ENCODE assay signal across 1 cellular context in the genomic region with DNA sequence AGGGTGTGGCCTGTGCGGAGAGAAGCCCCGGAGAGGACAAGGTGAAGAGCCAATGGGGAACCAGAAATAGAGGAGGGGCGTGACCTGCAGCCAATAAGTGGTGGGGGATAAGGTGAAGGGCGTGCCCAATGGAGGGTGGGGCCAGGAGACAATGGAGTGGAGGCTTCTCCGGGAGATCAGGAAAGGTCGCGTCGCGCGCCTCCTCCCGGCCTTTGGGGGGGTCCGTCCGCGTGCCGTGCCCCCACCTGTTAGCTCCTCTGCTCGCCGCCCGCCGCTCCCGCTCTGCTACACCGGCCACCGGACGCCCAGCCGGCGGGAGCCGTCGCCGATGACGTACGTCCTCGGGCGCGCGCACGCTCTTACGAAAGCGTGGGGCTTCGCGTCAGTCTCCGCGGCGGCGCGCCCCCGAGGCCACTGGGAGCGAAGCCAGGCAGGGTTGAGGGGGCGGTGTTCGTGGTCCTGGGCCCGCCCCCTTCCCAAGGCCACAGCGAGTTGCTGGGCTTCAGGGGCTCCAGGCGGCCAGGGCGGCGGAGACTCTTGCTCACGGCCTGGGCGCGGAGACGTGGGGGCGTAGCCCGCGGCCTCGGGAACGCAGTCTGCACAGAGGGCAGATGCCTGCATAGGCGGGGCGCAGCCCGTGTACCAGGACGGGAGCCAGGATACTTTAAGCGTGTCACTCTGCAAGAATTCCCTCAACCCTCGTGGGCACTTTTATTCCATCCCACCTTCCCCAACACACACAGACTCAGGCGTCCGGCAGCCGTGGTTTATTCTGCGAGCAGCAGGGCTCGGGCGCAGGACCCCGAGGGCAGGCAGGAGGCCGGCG.
A peak's percentile ranks its signal among the peaks of the same experiment; 100 is the strongest.
TF ChIP-seq lines count a peak whose summit lies in the region.

A gene (minus strand): TSS at position 337 of the 826 bp plus-strand sequence. CDS start 3,353 bp downstream, outside the sequence.

TF ChIP-seq in HepG2, 621 proteins besides CTCF, POLR2A, EP300 and RAD21 (continued from another document and continues in another):
- TF ChIP-seq SIN3A (IDR thresholded peaks at IDR 0.05; ENCODE audit: borderline replicate concordance, low read depth, low read length): peak; percentile 80; the same call in 1 of the 2 replicates
- peak; percentile 79 for TF ChIP-seq PHF21A (CRISPR knock-in tag; IDR thresholded peaks at IDR 0.05)
- TF ChIP-seq FOXP1 (IDR thresholded peaks at IDR 0.05): no peak
- no peak for TF ChIP-seq FOXP1 (CRISPR knock-in tag; IDR thresholded peaks at IDR 0.05)
- no peak for TF ChIP-seq ZEB1 (IDR thresholded peaks at IDR 0.05; ENCODE audit: insufficient replicate concordance, low read depth)
- no peak for TF ChIP-seq ZNF550 (CRISPR knock-in tag; IDR thresholded peaks at IDR 0.05; ENCODE audit: borderline replicate concordance)
- TF ChIP-seq MIER2 (CRISPR knock-in tag; IDR thresholded peaks at IDR 0.05): peak; percentile 91
- TF ChIP-seq, protein P1, sequence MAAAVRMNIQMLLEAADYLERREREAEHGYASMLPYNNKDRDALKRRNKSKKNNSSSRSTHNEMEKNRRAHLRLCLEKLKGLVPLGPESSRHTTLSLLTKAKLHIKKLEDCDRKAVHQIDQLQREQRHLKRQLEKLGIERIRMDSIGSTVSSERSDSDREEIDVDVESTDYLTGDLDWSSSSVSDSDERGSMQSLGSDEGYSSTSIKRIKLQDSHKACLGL (CRISPR knock-in tag; IDR thresholded peaks at IDR 0.05): 0 out of 2 replicates have a peak, but pooled peaks have one; percentile 66
- TF ChIP-seq ZNF430 (CRISPR knock-in tag; IDR thresholded peaks at IDR 0.05): no peak; the same call in 1 of the 2 replicates
- TF ChIP-seq SOX6 (IDR thresholded peaks at IDR 0.05): no peak
- TF ChIP-seq SOX6 (CRISPR knock-in tag; IDR thresholded peaks at IDR 0.05): peak; percentile 93
- TF ChIP-seq, protein P2, sequence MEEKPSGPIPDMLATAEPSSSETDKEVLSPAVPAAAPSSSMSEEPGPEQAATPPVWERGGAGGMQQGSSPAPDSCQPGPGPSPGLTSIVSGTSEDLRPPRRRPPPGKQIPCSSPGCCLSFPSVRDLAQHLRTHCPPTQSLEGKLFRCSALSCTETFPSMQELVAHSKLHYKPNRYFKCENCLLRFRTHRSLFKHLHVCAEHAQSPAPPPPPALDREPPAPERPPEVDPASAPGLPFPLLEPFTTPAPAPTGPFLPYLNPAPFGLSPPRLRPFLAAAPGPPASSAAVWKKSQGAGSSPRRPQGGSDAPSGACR (CRISPR knock-in tag; IDR thresholded peaks at IDR 0.05): no peak; the same call in 1 of the 2 replicates
- TF ChIP-seq, protein P3, sequence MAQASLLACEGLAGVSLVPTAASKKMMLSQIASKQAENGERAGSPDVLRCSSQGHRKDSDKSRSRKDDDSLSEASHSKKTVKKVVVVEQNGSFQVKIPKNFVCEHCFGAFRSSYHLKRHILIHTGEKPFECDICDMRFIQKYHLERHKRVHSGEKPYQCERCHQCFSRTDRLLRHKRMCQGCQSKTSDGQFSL (CRISPR knock-in tag; IDR thresholded peaks at IDR 0.05): peak; percentile 84
- 0 out of 2 replicates have a peak, but pooled peaks have one; percentile 26 for TF ChIP-seq ZNF546 (CRISPR knock-in tag; conservative IDR thresholded peaks at IDR 0.05)
- no peak for TF ChIP-seq SIX1 (CRISPR knock-in tag; IDR thresholded peaks at IDR 0.05; ENCODE audit: borderline replicate concordance)
- peak; percentile 60 for TF ChIP-seq SMAD3 (CRISPR knock-in tag; IDR thresholded peaks at IDR 0.05)
- TF ChIP-seq HIVEP1 (CRISPR knock-in tag; IDR thresholded peaks at IDR 0.05): no peak; the same call in 1 of the 2 replicates
- TF ChIP-seq, protein P4, sequence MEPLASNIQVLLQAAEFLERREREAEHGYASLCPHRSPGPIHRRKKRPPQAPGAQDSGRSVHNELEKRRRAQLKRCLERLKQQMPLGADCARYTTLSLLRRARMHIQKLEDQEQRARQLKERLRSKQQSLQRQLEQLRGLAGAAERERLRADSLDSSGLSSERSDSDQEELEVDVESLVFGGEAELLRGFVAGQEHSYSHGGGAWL (CRISPR knock-in tag; IDR thresholded peaks at IDR 0.05): peak; percentile 42; the same call in 1 of the 2 replicates
- TF ChIP-seq BRD4 (CRISPR knock-in tag; IDR thresholded peaks at IDR 0.05): no peak; the same call in 1 of the 2 replicates
- TF ChIP-seq ZSCAN21 (CRISPR knock-in tag; IDR thresholded peaks at IDR 0.05; ENCODE audit: borderline replicate concordance): peak; percentile 38; the same call in 1 of the 2 replicates
- TF ChIP-seq ZNF121 (CRISPR knock-in tag; IDR thresholded peaks at IDR 0.05): no peak
- TF ChIP-seq, protein P5, sequence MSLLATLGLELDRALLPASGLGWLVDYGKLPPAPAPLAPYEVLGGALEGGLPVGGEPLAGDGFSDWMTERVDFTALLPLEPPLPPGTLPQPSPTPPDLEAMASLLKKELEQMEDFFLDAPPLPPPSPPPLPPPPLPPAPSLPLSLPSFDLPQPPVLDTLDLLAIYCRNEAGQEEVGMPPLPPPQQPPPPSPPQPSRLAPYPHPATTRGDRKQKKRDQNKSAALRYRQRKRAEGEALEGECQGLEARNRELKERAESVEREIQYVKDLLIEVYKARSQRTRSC (CRISPR knock-in tag; IDR thresholded peaks at IDR 0.05; ENCODE audit: low read depth): peak; percentile 69; the same call in 1 of the 2 replicates
- TF ChIP-seq REPIN1 (CRISPR knock-in tag; IDR thresholded peaks at IDR 0.05; ENCODE audit: borderline replicate concordance, low read depth): peak; percentile 84; the same call in 1 of the 2 replicates
- TF ChIP-seq NR1H2 (CRISPR knock-in tag; IDR thresholded peaks at IDR 0.05; ENCODE audit: borderline replicate concordance, low read depth): no peak
- peak; percentile 15 for TF ChIP-seq TBL1XR1 (IDR thresholded peaks at IDR 0.05; ENCODE audit: borderline replicate concordance, low read length, partially characterized antibody)
- no peak for TF ChIP-seq ZNF296 (CRISPR knock-in tag; conservative IDR thresholded peaks at IDR 0.05)
- TF ChIP-seq MIXL1 (CRISPR knock-in tag; IDR thresholded peaks at IDR 0.05): no peak
- TF ChIP-seq SP4 (CRISPR knock-in tag; IDR thresholded peaks at IDR 0.05): peak; percentile 99
- no peak for TF ChIP-seq GTF2F1 (IDR thresholded peaks at IDR 0.05; ENCODE audit: low read length)
- peak; percentile 93 for TF ChIP-seq ZNF343 (CRISPR knock-in tag; IDR thresholded peaks at IDR 0.05)
- peak; percentile 95 for TF ChIP-seq ASH2L (IDR thresholded peaks at IDR 0.05; ENCODE audit: insufficient read length, low read depth, low read length)
- TF ChIP-seq SMAD1 (CRISPR knock-in tag; IDR thresholded peaks at IDR 0.05; ENCODE audit: borderline replicate concordance, low read depth): peak; percentile 19; the same call in 1 of the 2 replicates
- no peak for TF ChIP-seq MED13 (CRISPR knock-in tag; IDR thresholded peaks at IDR 0.05)
- no peak for TF ChIP-seq EZH2 (conservative IDR thresholded peaks at IDR 0.05; ENCODE audit: low read depth, low read length)
- TF ChIP-seq EHMT2 (IDR thresholded peaks at IDR 0.05; ENCODE audit: borderline replicate concordance, low read depth, low read length): no peak
- peak; percentile 80 for TF ChIP-seq MYC (CRISPR knock-in tag; IDR thresholded peaks at IDR 0.05; ENCODE audit: borderline replicate concordance)
- TF ChIP-seq ZNF460 (CRISPR knock-in tag; IDR thresholded peaks at IDR 0.05; ENCODE audit: borderline replicate concordance): no peak; the same call in 1 of the 2 replicates
- peak; percentile 93 for TF ChIP-seq TARDBP (CRISPR knock-in tag; IDR thresholded peaks at IDR 0.05)
- peak; percentile 79 for TF ChIP-seq SALL1 (CRISPR knock-in tag; IDR thresholded peaks at IDR 0.05)
- TF ChIP-seq RFXAP (CRISPR knock-in tag; IDR thresholded peaks at IDR 0.05; ENCODE audit: borderline replicate concordance): peak; percentile 63; the same call in 1 of the 2 replicates
- TF ChIP-seq FOXC1 (CRISPR knock-in tag; IDR thresholded peaks at IDR 0.05; ENCODE audit: borderline replicate concordance): peak; percentile 21
- TF ChIP-seq ZFAT (CRISPR knock-in tag; conservative IDR thresholded peaks at IDR 0.05): no peak
- TF ChIP-seq ZNF24 (IDR thresholded peaks at IDR 0.05): no peak
- TF ChIP-seq, protein P6, sequence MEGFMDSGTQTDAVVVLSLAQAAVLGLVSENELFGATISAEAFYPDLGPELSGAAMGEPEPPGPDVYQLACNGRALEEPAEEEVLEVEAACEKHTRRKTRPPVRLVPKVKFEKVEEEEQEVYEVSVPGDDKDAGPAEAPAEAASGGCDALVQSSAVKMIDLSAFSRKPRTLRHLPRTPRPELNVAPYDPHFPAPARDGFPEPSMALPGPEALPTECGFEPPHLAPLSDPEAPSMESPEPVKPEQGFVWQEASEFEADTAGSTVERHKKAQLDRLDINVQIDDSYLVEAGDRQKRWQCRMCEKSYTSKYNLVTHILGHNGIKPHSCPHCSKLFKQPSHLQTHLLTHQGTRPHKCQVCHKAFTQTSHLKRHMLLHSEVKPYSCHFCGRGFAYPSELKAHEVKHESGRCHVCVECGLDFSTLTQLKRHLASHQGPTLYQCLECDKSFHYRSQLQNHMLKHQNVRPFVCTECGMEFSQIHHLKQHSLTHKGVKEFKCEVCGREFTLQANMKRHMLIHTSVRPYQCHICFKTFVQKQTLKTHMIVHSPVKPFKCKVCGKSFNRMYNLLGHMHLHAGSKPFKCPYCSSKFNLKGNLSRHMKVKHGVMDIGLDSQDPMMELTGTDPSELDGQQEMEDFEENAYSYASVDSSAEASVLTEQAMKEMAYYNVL (CRISPR knock-in tag; IDR thresholded peaks at IDR 0.05; ENCODE audit: borderline replicate concordance): no peak
- TF ChIP-seq, protein P7, sequence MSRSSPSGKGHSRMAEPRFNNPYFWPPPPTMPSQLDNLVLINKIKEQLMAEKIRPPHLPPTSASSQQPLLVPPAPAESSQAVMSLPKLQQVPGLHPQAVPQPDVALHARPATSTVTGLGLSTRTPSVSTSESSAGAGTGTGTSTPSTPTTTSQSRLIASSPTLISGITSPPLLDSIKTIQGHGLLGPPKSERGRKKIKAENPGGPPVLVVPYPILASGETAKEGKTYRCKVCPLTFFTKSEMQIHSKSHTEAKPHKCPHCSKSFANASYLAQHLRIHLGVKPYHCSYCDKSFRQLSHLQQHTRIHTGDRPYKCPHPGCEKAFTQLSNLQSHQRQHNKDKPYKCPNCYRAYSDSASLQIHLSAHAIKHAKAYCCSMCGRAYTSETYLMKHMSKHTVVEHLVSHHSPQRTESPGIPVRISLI (CRISPR knock-in tag; IDR thresholded peaks at IDR 0.05; ENCODE audit: borderline replicate concordance): 0 out of 2 replicates have a peak, but pooled peaks have one; percentile 42
- TF ChIP-seq, protein P8, sequence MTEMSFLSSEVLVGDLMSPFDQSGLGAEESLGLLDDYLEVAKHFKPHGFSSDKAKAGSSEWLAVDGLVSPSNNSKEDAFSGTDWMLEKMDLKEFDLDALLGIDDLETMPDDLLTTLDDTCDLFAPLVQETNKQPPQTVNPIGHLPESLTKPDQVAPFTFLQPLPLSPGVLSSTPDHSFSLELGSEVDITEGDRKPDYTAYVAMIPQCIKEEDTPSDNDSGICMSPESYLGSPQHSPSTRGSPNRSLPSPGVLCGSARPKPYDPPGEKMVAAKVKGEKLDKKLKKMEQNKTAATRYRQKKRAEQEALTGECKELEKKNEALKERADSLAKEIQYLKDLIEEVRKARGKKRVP (CRISPR knock-in tag; IDR thresholded peaks at IDR 0.05): no peak
- no peak for TF ChIP-seq ATAD3A (CRISPR knock-in tag; IDR thresholded peaks at IDR 0.05)
- no peak for TF ChIP-seq HMG20A (CRISPR knock-in tag; IDR thresholded peaks at IDR 0.05; ENCODE audit: borderline replicate concordance)
- TF ChIP-seq JUN (CRISPR knock-in tag; IDR thresholded peaks at IDR 0.05): peak; percentile 18; the same call in 1 of the 2 replicates
- TF ChIP-seq EED (CRISPR knock-in tag; IDR thresholded peaks at IDR 0.05): no peak
- peak; percentile 89; the same call in 1 of the 2 replicates for TF ChIP-seq ZNF136 (CRISPR knock-in tag; IDR thresholded peaks at IDR 0.05; ENCODE audit: low read depth)
- TF ChIP-seq, protein P9, sequence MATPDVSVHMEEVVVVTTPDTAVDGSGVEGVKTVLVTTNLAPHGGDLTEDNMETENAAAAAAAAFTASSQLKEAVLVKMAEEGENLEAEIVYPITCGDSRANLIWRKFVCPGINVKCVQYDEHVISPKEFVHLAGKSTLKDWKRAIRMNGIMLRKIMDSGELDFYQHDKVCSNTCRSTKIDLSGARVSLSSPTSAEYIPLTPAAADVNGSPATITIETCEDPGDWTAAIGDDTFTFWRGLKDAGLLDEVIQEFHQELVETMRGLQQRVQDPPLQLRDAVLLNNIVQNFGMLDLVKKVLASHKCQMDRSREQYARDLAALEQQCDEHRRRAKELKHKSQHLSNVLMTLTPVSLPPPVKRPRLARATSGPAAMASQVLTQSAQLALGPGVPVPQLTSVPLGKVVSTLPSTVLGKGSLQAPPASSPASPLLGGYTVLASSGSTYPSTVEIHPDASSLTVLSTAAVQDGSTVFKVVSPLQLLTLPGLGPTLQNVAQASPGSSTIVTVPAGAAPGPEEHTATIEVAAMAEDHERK (CRISPR knock-in tag; IDR thresholded peaks at IDR 0.05; ENCODE audit: low read depth): peak; percentile 97
- TF ChIP-seq, protein P10, sequence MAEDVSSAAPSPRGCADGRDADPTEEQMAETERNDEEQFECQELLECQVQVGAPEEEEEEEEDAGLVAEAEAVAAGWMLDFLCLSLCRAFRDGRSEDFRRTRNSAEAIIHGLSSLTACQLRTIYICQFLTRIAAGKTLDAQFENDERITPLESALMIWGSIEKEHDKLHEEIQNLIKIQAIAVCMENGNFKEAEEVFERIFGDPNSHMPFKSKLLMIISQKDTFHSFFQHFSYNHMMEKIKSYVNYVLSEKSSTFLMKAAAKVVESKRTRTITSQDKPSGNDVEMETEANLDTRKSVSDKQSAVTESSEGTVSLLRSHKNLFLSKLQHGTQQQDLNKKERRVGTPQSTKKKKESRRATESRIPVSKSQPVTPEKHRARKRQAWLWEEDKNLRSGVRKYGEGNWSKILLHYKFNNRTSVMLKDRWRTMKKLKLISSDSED (CRISPR knock-in tag; IDR thresholded peaks at IDR 0.05): no peak
- no peak for TF ChIP-seq ELF4 (CRISPR knock-in tag; IDR thresholded peaks at IDR 0.05; ENCODE audit: borderline replicate concordance)
- no peak for TF ChIP-seq SRSF4 (IDR thresholded peaks at IDR 0.05; ENCODE audit: low read depth, low read length, poor library complexity, severe bottlenecking)
- peak; percentile 77; the same call in 1 of the 2 replicates for TF ChIP-seq NFATC3 (CRISPR knock-in tag; IDR thresholded peaks at IDR 0.05)
- 0 out of 2 replicates have a peak, but pooled peaks have one; percentile 27 for TF ChIP-seq ZNF12 (CRISPR knock-in tag; IDR thresholded peaks at IDR 0.05)
- TF ChIP-seq ZNF703 (CRISPR knock-in tag; IDR thresholded peaks at IDR 0.05; ENCODE audit: borderline replicate concordance): no peak; the same call in 1 of the 2 replicates
- TF ChIP-seq, protein P11, sequence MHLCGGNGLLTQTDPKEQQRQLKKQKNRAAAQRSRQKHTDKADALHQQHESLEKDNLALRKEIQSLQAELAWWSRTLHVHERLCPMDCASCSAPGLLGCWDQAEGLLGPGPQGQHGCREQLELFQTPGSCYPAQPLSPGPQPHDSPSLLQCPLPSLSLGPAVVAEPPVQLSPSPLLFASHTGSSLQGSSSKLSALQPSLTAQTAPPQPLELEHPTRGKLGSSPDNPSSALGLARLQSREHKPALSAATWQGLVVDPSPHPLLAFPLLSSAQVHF (CRISPR knock-in tag; IDR thresholded peaks at IDR 0.05): no peak
